ENCODE assay signal across 18 cellular contexts in genomic region chr3:139302801-139303113, GRCh38. TPM values are rescaled to one million over a fixed set of nuclear protein-coding genes. Genes with fewer than 3 reads are reported as not detected.
DNase-seq lines count a peak whose midpoint lies in the region; ATAC-seq, FAIRE-seq and TF ChIP-seq lines count a peak whose summit lies in the region.
"Had no signal": no experiment of that assay in that cellular context is flagged by ENCODE, and none has a peak within 500 bp of the region (broad histone marks: within the 10 kb centered on the region; RNA-seq: fewer than 3 reads in every experiment).

No MANE protein-coding gene starts in this region.

- H3K9me3 ChIP-seq in breast epithelium, result no peaks in the 10 kb centered on the region
- H3K9me3 ChIP-seq in SJSA1 (replicated peaks), result no peaks in the 10 kb centered on the region
- H3K9me3 ChIP-seq in hepatocyte (ENCODE audit: low read depth), result no peaks in the 10 kb centered on the region

- H3K4me3 ChIP-seq in breast epithelium (no peak overlapping the region), SJSA1 (no peak overlapping the region), hepatocyte (no peak overlapping the region)

- H3K4me3 Mint-ChIP-seq in MCF 10A (ENCODE audit: unreplicated experiment), result peak overlapping the region; percentile 13
- H3K4me3 Mint-ChIP-seq: CD8-positive, alpha-beta T cell; neural crest cell had no signal

- H4K20me1 ChIP-seq in hepatocyte (ENCODE audit: insufficient read depth, poor library complexity, severe bottlenecking), result no peaks in the 10 kb centered on the region

- no peaks in the 10 kb centered on the region for H3K4me1 ChIP-seq in breast epithelium
- peaks cover 87% of the 10 kb centered on the region for H3K4me1 ChIP-seq in SJSA1 (replicated peaks)
- peaks cover 12% of the 10 kb centered on the region for H3K4me1 ChIP-seq in hepatocyte (ENCODE audit: insufficient read depth)

- intact Hi-C loops in MCF 10A (cut with micrococcal nuclease) (loop anchor here (1.0 kb wide), 1 partner anchor 15 kb away; no protein-coding TSS in a partner anchor), breast epithelium (cut with DNase I; ENCODE audit: low total_unique reads) (no loop called here)

- H3K27ac ChIP-seq in breast epithelium (no peak overlapping the region), SJSA1 (peak overlapping the region; percentile 95), hepatocyte (peak overlapping the region; percentile 65)

- no peaks in the 10 kb centered on the region for H3K79me2 ChIP-seq in hepatocyte

- no TSS peak for BruUV-seq in MCF 10A (replicated peaks; lab: Mats Ljungman, UMichigan)

- no peak for TF ChIP-seq CTCF in MCF 10A (IDR thresholded peaks at IDR 0.05; ENCODE audit: unreplicated experiment)
- no peak for TF ChIP-seq CTCF in breast epithelium (IDR thresholded peaks at IDR 0.05)
- TF ChIP-seq CTCF in hepatocyte (IDR thresholded peaks at IDR 0.05; ENCODE audit: poor library complexity), result no peak

- WGBS in hepatocyte (ENCODE audit: low lambda C conversion rate, missing lambda C conversion rate), result 67% methylated on average over 4 of the region's 4 CpGs

- no peaks in the 10 kb centered on the region for H3K9me3 Mint-ChIP-seq in MCF 10A (ENCODE audit: unreplicated experiment)
- H3K9me3 Mint-ChIP-seq: CD8-positive, alpha-beta T cell; neural crest cell had no signal

- H3K36me3 ChIP-seq in breast epithelium (no peaks in the 10 kb centered on the region), SJSA1 (no peaks in the 10 kb centered on the region), hepatocyte (replicated peaks; ENCODE audit: insufficient read depth, low read depth) (no peaks in the 10 kb centered on the region)

- DNase-seq in MCF 10A (ENCODE audit: unreplicated experiment) (no peak), breast epithelium (ENCODE audit: low spot score in 2 of 2) (no peak), SJSA1 (ENCODE audit: low read depth in 1 of 2, low spot score in 2 of 2) (no peak), hepatocyte (ENCODE audit: low spot score) (no peak), urothelium cell line (ENCODE audit: low spot score) (peak; percentile 40), SIG-M5 (lab: John Stamatoyannopoulos, UW) (no peak), NCI-H1092 treated with DMSO at 0.1 percent for 48 hours (lab: John Stamatoyannopoulos, UW) (no peak)
- DNase-seq: activated CD4-positive, alpha-beta T cell treated with anti-CD3 and anti-CD28 coated beads for 1 hour; aorta; CD8-positive, alpha-beta T cell; DMS79; hypothalamus; midbrain; NCI-H510A treated with DMSO at 0.1 percent for 48 hours; stimulated activated CD4-positive, alpha-beta T cell treated with anti-CD3 and anti-CD28 coated beads, Interleukin-12 subunit alpha, Interleukin-12 subunit beta, amount 100 ng/mL, for 4 hours had no signal

- TF ChIP-seq POLR2A in breast epithelium (IDR thresholded peaks at IDR 0.05), result no peak

- no peaks in the 10 kb centered on the region for H3K27me3 Mint-ChIP-seq in MCF 10A (ENCODE audit: insufficient read depth, unreplicated experiment)

- peak overlapping the region; percentile 90 for H3K27ac Mint-ChIP-seq in MCF 10A (ENCODE audit: low read depth, unreplicated experiment)
- H3K27ac Mint-ChIP-seq: CD8-positive, alpha-beta T cell had no signal

- no peak for FAIRE-seq in urothelium cell line (lab: Jason Lieb, UNC)
- FAIRE-seq: H1 had no signal

- H2AFZ ChIP-seq in hepatocyte, result no peak overlapping the region

- POLR2A ChIA-PET in MCF 10A (lab: Yijun Ruan, JAX), result interaction anchor here (0.6 to 1.5 kb wide), 4 partner anchors 8 to 131 kb away, joined by 3 to 8 read pairs (median 5); no protein-coding TSS in a partner anchor

- H3K4me2 ChIP-seq in hepatocyte, result no peak overlapping the region

- H3K4me1 Mint-ChIP-seq in MCF 10A (ENCODE audit: insufficient read depth, unreplicated experiment), result peaks cover 32% of the 10 kb centered on the region
- H3K4me1 Mint-ChIP-seq: neural crest cell had no signal

- CTCF ChIA-PET in MCF 10A (lab: Yijun Ruan, JAX), result interaction anchor here (0.6 to 4.6 kb wide), 9 partner anchors 11 to 262 kb away, joined by 3 to 28 read pairs (median 3); no protein-coding TSS in a partner anchor

- no peaks in the 10 kb centered on the region for H3K27me3 ChIP-seq in breast epithelium
- H3K27me3 ChIP-seq in SJSA1 (replicated peaks), result no peaks in the 10 kb centered on the region
- no peaks in the 10 kb centered on the region for H3K27me3 ChIP-seq in hepatocyte

- H3K9me2 ChIP-seq in hepatocyte (replicated peaks; ENCODE audit: insufficient read depth), result no peaks in the 10 kb centered on the region

- no peak for ATAC-seq in activated CD4-positive, CD25-positive, alpha-beta regulatory T cell treated with anti-CD3 and anti-CD28 coated beads, Interleukin-2, amount 50 U/mL, for 24 hours
- ATAC-seq: CD8-positive, alpha-beta T cell had no signal

- no peaks in the 10 kb centered on the region for H3K36me3 Mint-ChIP-seq in MCF 10A (ENCODE audit: insufficient read depth, unreplicated experiment)
- H3K36me3 Mint-ChIP-seq: CD8-positive, alpha-beta T cell had no signal

RNA-seq across cellular contexts. Expression of gene MRPS22, which starts 41.1 kb away (rescaled TPM):
- total RNA-seq in MCF 10A (2022) (65.0 and 65.3 TPM in 2 replicates), breast epithelium (10 to 100 TPM; 45.2 to 47.9 (median 46.4) TPM), hepatocyte (69.0 and 75.7 TPM in 2 replicates)
- 75.3 and 103 TPM in 2 replicates for total RNA-seq in SJSA1 (2014; rRNA removed; shearing (Covaris generic))
- 55.1 and 64.0 TPM in 2 replicates for polyA plus RNA-seq in hepatocyte

Comparison
In these comparisons a context has a peak if more than half of its experiments do, and no peak if none do; other contexts are left out.
1. H3K27ac ChIP-seq: peak in SJSA1 (single experiment) and hepatocyte (single experiment); none in breast epithelium (0 of 2).